13 cellular contexts compared by ENCODE assay signal in the genomic region with DNA sequence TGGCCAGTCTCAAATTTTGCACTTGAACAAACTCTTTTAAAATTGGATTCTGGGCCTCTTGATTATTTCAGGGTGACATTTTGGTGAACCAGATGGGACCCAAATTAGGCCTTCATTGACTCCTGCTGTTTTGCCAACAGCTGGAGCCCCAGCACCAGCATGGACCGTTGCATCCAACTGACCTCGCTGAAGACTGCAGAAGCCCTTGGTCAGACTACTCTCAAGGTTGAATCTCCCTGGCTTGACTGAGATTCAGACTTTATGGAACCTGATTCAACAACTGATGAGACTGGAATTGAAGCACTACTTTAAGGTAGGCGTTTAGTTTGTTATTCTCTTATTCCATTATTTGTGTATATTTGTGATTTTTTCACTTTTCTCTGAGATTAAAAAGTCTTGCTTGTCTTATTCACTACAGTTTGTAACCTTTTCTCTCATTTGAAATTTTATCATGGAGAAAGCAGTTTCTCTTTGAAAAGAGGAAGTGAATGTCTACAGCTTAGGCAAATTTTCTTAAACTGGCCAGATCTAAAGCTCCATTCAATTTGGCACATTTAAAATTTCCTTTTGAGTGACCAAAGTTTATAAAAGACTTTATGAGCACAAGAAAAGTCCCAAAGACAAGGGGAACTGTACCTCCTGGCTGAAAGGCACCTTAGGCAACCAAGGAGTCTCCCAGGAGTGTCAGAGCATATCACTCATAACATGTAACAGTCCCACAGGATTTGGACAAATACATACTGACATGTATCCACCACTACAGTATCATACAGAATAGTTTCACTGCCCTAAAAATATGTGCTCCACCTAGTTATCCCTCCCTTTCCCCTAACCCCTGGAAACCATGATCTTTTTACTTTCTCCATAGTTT. TPM values are rescaled to one million over a fixed set of nuclear protein-coding genes. Genes with fewer than 3 reads are reported as not detected.
DNase-seq lines count a peak whose midpoint lies in the region; ATAC-seq, FAIRE-seq and TF ChIP-seq lines count a peak whose summit lies in the region.
"Had no signal": no experiment of that assay in that cellular context is flagged by ENCODE, and none has a peak within 500 bp of the region (broad histone marks: within the 10 kb centered on the region; RNA-seq: fewer than 3 reads in every experiment).

No MANE protein-coding gene starts in this region.

- H3K27me3 ChIP-seq in trophoblast cell (ENCODE audit: insufficient read depth, low read length), result no peaks in the 10 kb centered on the region

- H3K36me3 Mint-ChIP-seq in naive B cell, result peaks cover 4 to 11% of the 10 kb centered on the region in 2 donors

- no peak overlapping the region for H3K9ac ChIP-seq in trophoblast cell (ENCODE audit: low read length)
- H3K9ac ChIP-seq in kidney (ENCODE audit: low read length in 2 of 2), result no peak overlapping the region

- no peaks in the 10 kb centered on the region for H3K27me3 Mint-ChIP-seq in naive B cell
- H3K27me3 Mint-ChIP-seq: activated naive CD8-positive, alpha-beta T cell had no signal

- DNase-seq in Kasumi-1 (lab: John Stamatoyannopoulos, UW) (peak; percentile 57), naive B cell (peak; percentile 57), trophoblast cell (no peak), kidney (no peak), left cardiac atrium (no peak)
- DNase-seq in stimulated activated CD4-positive, alpha-beta T cell treated with anti-CD3 and anti-CD28 coated beads, Interleukin-15, amount 100 ng/mL, for 24 hours, result no peak
- DNase-seq: DMS79 treated with DMSO at 0.1 percent for 48 hours, NCI-H82 had no signal

- peak overlapping the region; percentile 90 to 98 (median 96) for H3K27ac Mint-ChIP-seq in naive B cell
- H3K27ac Mint-ChIP-seq: activated naive CD8-positive, alpha-beta T cell had no signal

- intact Hi-C loops in kidney (cut with DNase I), result no loop called here
- intact Hi-C loops in left cardiac atrium (cut with DNase I), result no loop called here

- no peak overlapping the region for H4K91ac ChIP-seq in trophoblast cell (ENCODE audit: low read depth, low read length)

- H3K36me3 ChIP-seq in trophoblast cell (ENCODE audit: control insufficient read depth in 1 of 2, insufficient read depth in 2 of 2, low read length in 2 of 2) (peaks cover 0 to 4% of the 10 kb centered on the region in 2 experiments), kidney (ENCODE audit: control insufficient read depth in 1 of 2, insufficient read depth in 2 of 2, low read length in 2 of 2) (no peaks in the 10 kb centered on the region)

- no peak overlapping the region for H3K4me2 ChIP-seq in trophoblast cell (ENCODE audit: low read length)

- H2AFZ ChIP-seq in trophoblast cell (ENCODE audit: insufficient read depth, low read length, poor library complexity), result no peak overlapping the region

- H3K4me3 Mint-ChIP-seq in naive B cell, result peak overlapping the region; percentile 28 to 86 (median 68)
- H3K4me3 Mint-ChIP-seq: activated naive CD8-positive, alpha-beta T cell had no signal

- no peak overlapping the region for H3K23ac ChIP-seq in trophoblast cell (ENCODE audit: low read length)

- H3K27ac ChIP-seq in trophoblast cell (ENCODE audit: low read depth, low read length) (no peak overlapping the region), kidney (ENCODE audit: low read depth in 2 of 2, low read length in 2 of 2) (no peak overlapping the region)

- no peak overlapping the region for H2BK120ac ChIP-seq in trophoblast cell (ENCODE audit: insufficient read depth, low read length, poor library complexity)

- H3K9me3 ChIP-seq in trophoblast cell (ENCODE audit: insufficient read depth, low read depth, low read length) (no peaks in the 10 kb centered on the region), kidney (ENCODE audit: control insufficient read depth in 1 of 2, low read length in 2 of 2) (no peaks in the 10 kb centered on the region)

- no peak for FAIRE-seq in kidney (lab: Jason Lieb, UNC)
- FAIRE-seq: H1, islet of Langerhans had no signal

- H3K4me3 ChIP-seq in trophoblast cell (ENCODE audit: low read depth, low read length) (no peak overlapping the region), kidney (ENCODE audit: low read length in 2 of 2) (peak overlapping the region in 1 of 2 donors; percentile 16)

- no peak overlapping the region for H2AK5ac ChIP-seq in trophoblast cell (ENCODE audit: low read length)

- H3K9me3 Mint-ChIP-seq in naive B cell, result no peaks in the 10 kb centered on the region

- no peak overlapping the region for H4K8ac ChIP-seq in trophoblast cell (ENCODE audit: low read depth, low read length)

- no peaks in the 10 kb centered on the region for H3K4me1 ChIP-seq in trophoblast cell (ENCODE audit: control insufficient read depth in 1 of 2, insufficient read depth in 2 of 2, low read length in 2 of 2)
- H3K4me1 ChIP-seq in kidney (ENCODE audit: control insufficient read depth in 1 of 2, insufficient read depth in 1 of 2, low read depth in 1 of 2, low read length in 2 of 2), result no peaks in the 10 kb centered on the region

- no peak overlapping the region for H3K18ac ChIP-seq in trophoblast cell (ENCODE audit: low read length)

- no CpG with 5 or more reads among the region's 3 CpGs for WGBS in trophoblast cell (ENCODE audit: extremely low coverage, insufficient coverage, insufficient read length)

- no peaks in the 10 kb centered on the region for H3K79me1 ChIP-seq in trophoblast cell (ENCODE audit: low read length)

- no peak overlapping the region for H2BK12ac ChIP-seq in trophoblast cell (ENCODE audit: low read length)

- ATAC-seq in GM18907 (IDR thresholded peaks at IDR 0.05; ENCODE audit: unreplicated experiment), result peak; percentile 67
- ATAC-seq in HG02588 (IDR thresholded peaks at IDR 0.05; ENCODE audit: unreplicated experiment), result peak; percentile 68
- peak; percentile 79 to 81 for ATAC-seq in naive B cell (ENCODE audit: low read depth in 2 of 2)
- ATAC-seq in left cardiac atrium, result no peak

- peaks cover 17 to 39% (median 26%) of the 10 kb centered on the region in 3 donors for H3K4me1 Mint-ChIP-seq in naive B cell

- no peak for TF ChIP-seq CTCF in kidney (IDR thresholded peaks at IDR 0.05; ENCODE audit: borderline replicate concordance, extremely low read depth, insufficient read depth)

- H2BK5ac ChIP-seq in trophoblast cell (ENCODE audit: low read depth, low read length, poor library complexity), result no peak overlapping the region

- H3K14ac ChIP-seq in trophoblast cell (ENCODE audit: low read length), result no peak overlapping the region

- H3K79me2 ChIP-seq in trophoblast cell (ENCODE audit: control insufficient read depth, insufficient read depth, low read length, poor library complexity), result no peaks in the 10 kb centered on the region

- no peak overlapping the region for H3K4ac ChIP-seq in trophoblast cell (ENCODE audit: low read depth, low read length)

- no peak overlapping the region for H4K12ac ChIP-seq in trophoblast cell (ENCODE audit: low read depth, low read length)

RNA-seq across cellular contexts. Expression of a gene that starts 41.4 kb away (rescaled TPM):
- 10 to 100 TPM; 11.4 to 16.4 (median 15.3) TPM for polyA plus RNA-seq in naive B cell (ENCODE audit: low read depth in 6 of 6)
- polyA plus RNA-seq in trophoblast cell (2013), result 19.8 and 20.8 TPM in 2 replicates
- total RNA-seq in kidney, result 13.2 TPM
- polyA plus RNA-seq in kidney (ENCODE audit: insufficient read depth, low read depth, low replicate concordance), result 13.0 TPM
- total RNA-seq in left cardiac atrium, result 10 to 100 TPM; 11.2 to 11.8 TPM

Comparison
In these comparisons a context has a peak if more than half of its experiments do, and no peak if none do; other contexts are left out.
1. ATAC-seq: peak in GM18907 (single experiment), HG02588 (single experiment) and naive B cell (2 of 2); none in left cardiac atrium (0 of 2).
2. DNase-seq: peak in Kasumi-1 (2 of 2) and naive B cell (single experiment); none in trophoblast cell (0 of 2), kidney (single experiment), stimulated activated CD4-positive, alpha-beta T cell treated with anti-CD3 and anti-CD28 coated beads, Interleukin-15, amount 100 ng/mL, for 24 hours (single experiment) and left cardiac atrium (single experiment).